In the genomic region with DNA sequence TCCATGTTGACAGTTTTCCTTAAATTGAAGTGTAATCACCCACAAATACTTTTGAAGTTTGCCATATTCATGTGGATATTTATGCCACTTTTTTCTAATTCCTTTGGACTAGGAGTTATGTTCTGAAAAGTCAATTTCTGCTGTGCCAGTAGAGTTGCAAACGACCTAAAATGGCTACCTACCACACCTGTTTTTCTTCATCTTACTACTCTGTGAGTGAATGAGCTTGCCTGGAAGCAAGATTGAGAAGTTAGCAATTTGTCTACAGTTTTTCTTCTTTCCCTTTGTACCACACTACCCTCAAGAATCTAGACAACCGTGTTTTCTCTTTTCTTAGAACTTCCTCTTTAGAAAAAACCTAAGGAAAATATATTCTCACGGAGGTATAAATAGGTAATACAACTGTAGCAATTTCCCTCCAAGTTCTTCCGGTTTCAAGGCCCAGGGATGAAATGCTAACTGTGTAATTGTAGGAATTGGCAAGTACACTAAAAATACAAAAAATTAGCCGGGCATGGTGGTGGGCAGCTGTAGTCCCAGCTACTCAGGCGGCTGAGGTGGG, we compare ENCODE assay signal across 10 cellular contexts. TPM values are rescaled to one million over a fixed set of nuclear protein-coding genes. Genes with fewer than 3 reads are reported as not detected.
DNase-seq lines count a peak whose midpoint lies in the region; ATAC-seq and TF ChIP-seq lines count a peak whose summit lies in the region.
"Had no signal": no experiment of that assay in that cellular context is flagged by ENCODE, and none has a peak within 500 bp of the region (broad histone marks: within the 10 kb centered on the region; RNA-seq: fewer than 3 reads in every experiment).

No MANE protein-coding gene starts in this region.

- no peaks in the 10 kb centered on the region for H3K4me1 ChIP-seq in ascending aorta

- H3K9me3 Mint-ChIP-seq in activated CD8-positive, alpha-beta T cell treated with anti-CD3 and anti-CD28 coated beads, Interleukin-2, amount 10 ng/mL, durations not matched to agents 7 days and 5 days (ENCODE audit: insufficient read depth): peaks cover 9% of the 10 kb centered on the region

- TF ChIP-seq CTCF in GM12865 (IDR thresholded peaks at IDR 0.05; ENCODE audit: insufficient read depth, low read depth, low read length, missing control alignments) (no peak), ascending aorta (IDR thresholded peaks at IDR 0.05) (no peak)

- H3K36me3 ChIP-seq in ascending aorta: no peaks in the 10 kb centered on the region

- DNase-seq in GM12865 (ENCODE audit: low read depth): peak; percentile 53
- no peak for DNase-seq in activated CD8-positive, alpha-beta T cell treated with anti-CD3 and anti-CD28 coated beads, Interleukin-2, amount 10 ng/mL, durations not matched to agents 7 days and 5 days
- DNase-seq in head of caudate nucleus: no peak
- DNase-seq in superior temporal gyrus (ENCODE audit: extremely low spot score): no peak
- no peak for DNase-seq in ascending aorta (ENCODE audit: low spot score in 2 of 2)
- DNase-seq in activated CD8-positive, alpha-beta memory T cell treated with anti-CD3 and anti-CD28 coated beads, Interleukin-2, amount 50 U/mL, for 48 hours: no peak
- DNase-seq: NCI-H2107 had no signal

- intact Hi-C loops in head of caudate nucleus (cut with DNase I): loop anchor here (10.0 kb wide), 1 partner anchor 75 kb away; no protein-coding TSS in a partner anchor
- intact Hi-C loops in ascending aorta (cut with DNase I): no loop called here

- H3K4me3 ChIP-seq in GM12865 (ENCODE audit: low read depth, low read length): peak overlapping the region; percentile 55
- H3K4me3 ChIP-seq in ascending aorta: no peak overlapping the region

- H3K27ac ChIP-seq in ascending aorta: no peak overlapping the region
- H3K27ac ChIP-seq: C4-2B had no signal

- no peaks in the 10 kb centered on the region for H3K9me3 ChIP-seq in ascending aorta

- H3K27me3 Mint-ChIP-seq in activated CD8-positive, alpha-beta T cell treated with anti-CD3 and anti-CD28 coated beads, Interleukin-2, amount 10 ng/mL, durations not matched to agents 7 days and 5 days (ENCODE audit: low read depth): no peaks in the 10 kb centered on the region

- no peaks in the 10 kb centered on the region for H3K27me3 ChIP-seq in ascending aorta

- peak overlapping the region; percentile 69 for H3K27ac Mint-ChIP-seq in activated CD8-positive, alpha-beta T cell treated with anti-CD3 and anti-CD28 coated beads, Interleukin-2, amount 10 ng/mL, durations not matched to agents 7 days and 5 days

- POLR2A ChIA-PET in activated CD8-positive, alpha-beta T cell treated with anti-CD3 and anti-CD28 coated beads, Interleukin-2, amount 10 ng/mL, durations not matched to agents 7 days and 5 days (lab: Charles Lee): interaction anchor here (1.5 kb wide), 1 partner anchor 8 kb away, joined by 4 read pairs; no protein-coding TSS in a partner anchor

- no peak overlapping the region for H3K4me3 Mint-ChIP-seq in activated CD8-positive, alpha-beta T cell treated with anti-CD3 and anti-CD28 coated beads, Interleukin-2, amount 10 ng/mL, durations not matched to agents 7 days and 5 days

- peaks cover 15% of the 10 kb centered on the region for H3K36me3 Mint-ChIP-seq in activated CD8-positive, alpha-beta T cell treated with anti-CD3 and anti-CD28 coated beads, Interleukin-2, amount 10 ng/mL, durations not matched to agents 7 days and 5 days (ENCODE audit: low read depth)

- CTCF ChIA-PET in activated CD8-positive, alpha-beta T cell treated with anti-CD3 and anti-CD28 coated beads, Interleukin-2, amount 10 ng/mL, durations not matched to agents 7 days and 5 days (lab: Charles Lee): interaction anchor here (1.8 to 3.7 kb wide), 3 partner anchors 10 to 75 kb away, joined by 5 to 15 read pairs (median 8); no protein-coding TSS in a partner anchor

- ATAC-seq in GM21526 (IDR thresholded peaks at IDR 0.05; ENCODE audit: low FRiP score, unreplicated experiment) (peak; percentile 25), HG03342 (IDR thresholded peaks at IDR 0.05; ENCODE audit: unreplicated experiment) (peak; percentile 20)
- no peak for ATAC-seq in activated CD8-positive, alpha-beta T cell treated with anti-CD3 and anti-CD28 coated beads, Interleukin-2, amount 10 ng/mL, durations not matched to agents 7 days and 5 days

- peaks cover 37% of the 10 kb centered on the region for H3K4me1 Mint-ChIP-seq in activated CD8-positive, alpha-beta T cell treated with anti-CD3 and anti-CD28 coated beads, Interleukin-2, amount 10 ng/mL, durations not matched to agents 7 days and 5 days (ENCODE audit: low read depth)

RNA-seq across cellular contexts. Expression of gene SLC39A10, which starts 7.3 kb away (rescaled TPM):
- total RNA-seq in activated CD8-positive, alpha-beta T cell treated with anti-CD3 and anti-CD28 coated beads, Interleukin-2, amount 10 ng/mL, durations not matched to agents 7 days and 5 days: 10 to 100 TPM; 49.0 to 50.9 TPM
- total RNA-seq in ascending aorta: 9.9 TPM
